In the genomic region with DNA sequence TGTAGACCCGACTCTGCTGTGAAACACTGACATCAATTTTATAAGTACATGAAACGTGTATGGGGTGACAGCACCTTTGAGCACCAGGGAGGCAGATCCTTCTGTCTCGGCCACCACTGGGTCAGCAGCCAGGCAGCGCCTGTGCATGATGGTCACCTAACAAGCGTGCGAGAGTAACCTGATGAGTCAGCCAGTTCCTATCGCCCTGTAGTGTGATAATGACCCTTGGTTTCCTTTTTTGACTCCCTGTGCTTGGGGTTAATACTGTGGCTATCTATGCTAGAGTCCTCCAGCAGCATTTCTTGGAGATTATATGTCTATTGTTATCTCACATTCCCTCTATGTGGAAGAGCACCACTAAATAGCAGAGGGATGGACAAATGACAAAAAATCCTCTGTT, we compare ENCODE assay signal across 18 cellular contexts.
DNase-seq lines count a peak whose midpoint lies in the region; FAIRE-seq and TF ChIP-seq lines count a peak whose summit lies in the region.
"Had no signal": no experiment of that assay in that cellular context is flagged by ENCODE, and none has a peak within 500 bp of the region (broad histone marks: within the 10 kb centered on the region; RNA-seq: fewer than 3 reads in every experiment).

No MANE protein-coding gene starts in this region.

- FAIRE-seq in RCC 7860 (lab: Jason Lieb, UNC) = peak; percentile 87
- no peak for FAIRE-seq in urothelium cell line (lab: Jason Lieb, UNC)

- no peaks in the 10 kb centered on the region for H3K9me3 ChIP-seq in HEK293 (ENCODE audit: control insufficient read depth, insufficient read depth, low read depth, low read length)
- H3K9me3 ChIP-seq: SK-N-SH had no signal

- no peak overlapping the region for H3K27ac ChIP-seq in HEK293 (ENCODE audit: extremely low read depth, low read depth, low read length)
- H3K27ac ChIP-seq: HL-60 had no signal

- CTCF ChIA-PET in HEK293 (lab: Yijun Ruan, JAX) = no interaction called here

- DNase-seq in RCC 7860 (ENCODE audit: low spot score) = peak; percentile 79
- peak; percentile 45 to 77 for DNase-seq in dermis microvascular lymphatic vessel endothelial cell (ENCODE audit: low read depth in 2 of 2)
- peak; percentile 37 for DNase-seq in renal cortical epithelial cell (ENCODE audit: low read depth)
- DNase-seq in activated CD4-positive, alpha-beta T cell treated with anti-CD3 and anti-CD28 coated beads, Interleukin-2, amount 50 U/mL, for 1 hour = no peak
- no peak for DNase-seq in DMS153 (lab: John Stamatoyannopoulos, UW)
- no peak for DNase-seq in urothelium cell line (ENCODE audit: low spot score)
- DNase-seq: AML-193, COR-L47, H7, MV-4-11, NCI-H1436, NCI-H2029, NCI-H2171 treated with DMSO at 0.1 percent for 48 hours, NCI-H748 treated with DMSO at 0.1 percent for 48 hours, PC-3, SK-N-SH had no signal

- TF ChIP-seq CTCF in HEK293 (tag by site-specific recombination; IDR thresholded peaks at IDR 0.05) = no peak

- H3K36me3 ChIP-seq in HEK293 (ENCODE audit: control insufficient read depth in 2 of 2, insufficient read depth in 1 of 2, low read length in 2 of 2) = no peaks in the 10 kb centered on the region

- H3K4me1 ChIP-seq in HEK293 (ENCODE audit: control insufficient read depth, insufficient read depth, low read length) = no peaks in the 10 kb centered on the region

- POLR2A ChIA-PET in HEK293 (lab: Yijun Ruan, JAX) = no interaction called here

- H3K4me3 ChIP-seq in HEK293 (ENCODE audit: low read depth, low read length) = no peak overlapping the region

TF ChIP-seq in HEK293, 187 proteins besides CTCF, POLR2A, EP300 and RAD21:
- TF ChIP-seq TRIM28 (IDR thresholded peaks at IDR 0.05; ENCODE audit: borderline replicate concordance, low read length) (0 out of 2 replicates have a peak, but pooled peaks have one; percentile 33), ZNF521 (tag by site-specific recombination; IDR thresholded peaks at IDR 0.05) (no peak)

Comparison
In these comparisons a context has a peak if more than half of its experiments do, and no peak if none do; other contexts are left out.
1. DNase-seq: peak in RCC 7860 (single experiment), dermis microvascular lymphatic vessel endothelial cell (2 of 2) and renal cortical epithelial cell (single experiment); none in activated CD4-positive, alpha-beta T cell treated with anti-CD3 and anti-CD28 coated beads, Interleukin-2, amount 50 U/mL, for 1 hour (single experiment), DMS153 (single experiment) and urothelium cell line (single experiment).